11 cellular contexts compared by ENCODE assay signal in genomic region chr21:41171210-41171609, GRCh38. TPM values are rescaled to one million over a fixed set of nuclear protein-coding genes. Genes with fewer than 3 reads are reported as not detected.
A peak's percentile ranks its signal among the peaks of the same experiment; 100 is the strongest.
DNase-seq lines count a peak whose midpoint lies in the region; ATAC-seq and TF ChIP-seq lines count a peak whose summit lies in the region.
"Had no signal": no experiment of that assay in that cellular context is flagged by ENCODE, and none has a peak within 500 bp of the region (broad histone marks: within the 10 kb centered on the region; RNA-seq: fewer than 3 reads in every experiment).

No MANE protein-coding gene starts in this region.

- peaks cover 19 to 27% of the 10 kb centered on the region in 2 donors for H3K27me3 Mint-ChIP-seq in natural killer cell (ENCODE audit: low read depth in 2 of 2)

- no peaks in the 10 kb centered on the region for H3K9me3 Mint-ChIP-seq in natural killer cell
- H3K9me3 Mint-ChIP-seq: nephron had no signal

- H3K4me1 Mint-ChIP-seq in natural killer cell: peaks cover 4 to 8% of the 10 kb centered on the region in 2 donors

- no peaks in the 10 kb centered on the region for H3K27me3 ChIP-seq in breast epithelium
- peaks cover 0 to 2% (median 0%) of the 10 kb centered on the region in 5 donors for H3K27me3 ChIP-seq in subcutaneous abdominal adipose tissue (ENCODE audit: control insufficient read depth in 5 of 5, insufficient read depth in 4 of 5, low read length in 5 of 5)

- ATAC-seq in left colon (peak; percentile 42), GM19351 (IDR thresholded peaks at IDR 0.05; ENCODE audit: unreplicated experiment) (no peak), natural killer cell (no peak)

- H3K9ac ChIP-seq in subcutaneous abdominal adipose tissue (ENCODE audit: low read length in 5 of 5): peak overlapping the region in 1 of 5 donors; percentile 22

- intact Hi-C loops in breast epithelium (cut with DNase I; ENCODE audit: low total_unique reads): no loop called here
- intact Hi-C loops in left colon (cut with DNase I, micrococcal nuclease): no loop called here
- intact Hi-C loops in natural killer cell (cut with micrococcal nuclease): no loop called here

- peak; percentile 95 for DNase-seq in M059J (ENCODE audit: low read depth)
- peak; percentile 69 to 83 for DNase-seq in breast epithelium (ENCODE audit: low spot score in 2 of 2)
- DNase-seq in left colon: peak; percentile 52
- no peak for DNase-seq in cerebellar nuclear complex (lab: John Stamatoyannopoulos, UW)
- DNase-seq in NCI-H1092 treated with DMSO at 0.1 percent for 48 hours (lab: John Stamatoyannopoulos, UW): no peak
- DNase-seq in natural killer cell: no peak
- DNase-seq: glutamatergic neuron had no signal

- H3K27ac Mint-ChIP-seq in natural killer cell: no peak overlapping the region

- H3K4me3 Mint-ChIP-seq in natural killer cell: no peak overlapping the region

- H3K4me3 ChIP-seq in breast epithelium: peak overlapping the region in 1 of 3 donors; percentile 2
- peak overlapping the region in 1 of 5 donors; percentile 22 for H3K4me3 ChIP-seq in subcutaneous abdominal adipose tissue (ENCODE audit: low read depth in 1 of 5, low read length in 5 of 5)
- H3K4me3 ChIP-seq: cardiac muscle cell had no signal

- TF ChIP-seq CTCF in breast epithelium (IDR thresholded peaks at IDR 0.05) (no peak), natural killer cell (IDR thresholded peaks at IDR 0.05) (no peak)

- H3K27ac ChIP-seq in breast epithelium (peak overlapping the region; percentile 88 to 92), subcutaneous abdominal adipose tissue (ENCODE audit: low read depth, low read length) (peak overlapping the region; percentile 57)
- H3K27ac ChIP-seq: cardiac muscle cell had no signal

- no peaks in the 10 kb centered on the region for H3K36me3 Mint-ChIP-seq in natural killer cell

- TF ChIP-seq POLR2A in breast epithelium (IDR thresholded peaks at IDR 0.05): no peak

- H3K9me3 ChIP-seq in breast epithelium: no peaks in the 10 kb centered on the region
- H3K9me3 ChIP-seq in subcutaneous abdominal adipose tissue (ENCODE audit: control insufficient read depth in 5 of 5, low read length in 5 of 5): no peaks in the 10 kb centered on the region

- H3K4me1 ChIP-seq in breast epithelium (peaks cover 0 to 2% of the 10 kb centered on the region in 2 donors), subcutaneous abdominal adipose tissue (ENCODE audit: control insufficient read depth in 5 of 5, insufficient read depth in 5 of 5, low read length in 5 of 5) (peaks cover 0 to 41% (median 20%) of the 10 kb centered on the region in 5 donors)

- H3K36me3 ChIP-seq in breast epithelium (no peaks in the 10 kb centered on the region), subcutaneous abdominal adipose tissue (ENCODE audit: control insufficient read depth in 5 of 5, insufficient read depth in 5 of 5, low read length in 5 of 5) (no peaks in the 10 kb centered on the region)
- H3K36me3 ChIP-seq: cardiac muscle cell had no signal

RNA-seq across cellular contexts. Expression of gene BACE2, which starts 3.2 kb away (rescaled TPM):
- total RNA-seq in M059J (2014; rRNA removed; shearing (Covaris generic)): 194 and 229 TPM in 2 replicates
- 10 to 100 TPM; 26.9 to 94.4 (median 67.5) TPM for total RNA-seq in breast epithelium
- 10 to 100 TPM; 59.3 to 65.1 TPM for total RNA-seq in left colon
- total RNA-seq in natural killer cell: 10 to 100 TPM in 1 of 3 donors, under 1 TPM in 2; 0.12 to 10.3 (median 0.29) TPM

Comparison
In these comparisons a context has a peak if more than half of its experiments do, and no peak if none do; other contexts are left out.
1. DNase-seq: peak in M059J (single experiment), breast epithelium (2 of 2) and left colon (2 of 2); none in cerebellar nuclear complex (0 of 2), NCI-H1092 treated with DMSO at 0.1 percent for 48 hours (single experiment) and natural killer cell (single experiment).